Comparison of ENCODE assay signal across 8 cellular contexts in the genomic region with DNA sequence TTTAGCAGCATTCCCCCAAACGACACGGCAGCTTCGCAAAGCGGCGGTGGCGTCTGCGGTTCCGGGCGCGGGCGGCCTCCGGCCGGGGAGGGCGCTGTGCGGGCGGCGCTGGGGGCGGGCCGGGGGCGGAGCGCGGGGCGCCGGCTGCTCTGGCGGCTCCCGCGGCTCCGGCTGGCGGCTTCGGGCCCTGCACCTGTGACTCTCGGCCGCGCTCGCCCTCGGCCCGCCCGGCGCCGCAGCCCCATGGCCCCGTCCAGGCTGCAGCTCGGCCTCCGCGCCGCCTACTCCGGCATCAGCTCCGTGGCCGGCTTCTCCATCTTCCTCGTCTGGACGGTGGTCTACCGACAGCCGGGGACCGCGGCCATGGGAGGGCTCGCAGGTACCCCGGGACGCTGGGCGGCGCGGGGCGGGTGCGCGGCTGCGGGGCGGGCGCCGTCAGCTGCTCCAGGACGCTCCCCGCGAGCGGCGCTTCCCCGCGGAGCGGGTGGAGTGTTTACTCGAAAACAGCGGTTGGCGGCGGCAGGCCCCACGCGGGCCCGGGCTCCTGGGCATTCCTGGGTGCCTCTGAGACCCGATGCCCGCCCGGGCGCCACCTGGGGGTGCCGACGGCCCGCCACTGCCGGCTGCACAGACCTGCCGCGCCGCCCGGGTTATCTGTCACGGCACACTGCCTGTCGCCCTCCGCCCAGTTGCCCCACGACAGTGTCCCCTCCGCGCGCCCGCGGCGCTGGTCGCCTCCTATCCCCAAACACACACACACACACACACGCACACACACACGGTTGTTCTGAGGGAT. TPM values are rescaled to one million over a fixed set of nuclear protein-coding genes. Genes with fewer than 3 reads are reported as not detected.
DNase-seq lines count a peak whose midpoint lies in the region; ATAC-seq and TF ChIP-seq lines count a peak whose summit lies in the region.

SLC48A1 (plus strand) TSS at position 177 of the 796 bp plus-strand sequence; CDS start at position 244, 67 bp downstream.

- TF ChIP-seq CTCF in PC-9 (conservative IDR thresholded peaks at IDR 0.05) (peak; percentile 37; the same call in 1 of the 2 replicates), fibroblast of villous mesenchyme (IDR thresholded peaks at IDR 0.05; ENCODE audit: insufficient read depth, low read depth, low read length) (peak; percentile 21), neural progenitor cell (IDR thresholded peaks at IDR 0.05) (peak; percentile 32)

- H3K79me2 ChIP-seq in PC-9 (ENCODE audit: low read depth): peaks cover 38% of the 10 kb centered on the region
- H3K79me2 ChIP-seq in neural progenitor cell (ENCODE audit: low read depth): no peaks in the 10 kb centered on the region

- peaks cover 16% of the 10 kb centered on the region for H3K4me1 ChIP-seq in CD4-positive, alpha-beta memory T cell (ENCODE audit: insufficient read depth, low read length)
- H3K4me1 ChIP-seq in PC-9 (replicated peaks; ENCODE audit: insufficient read depth): peaks cover 68% of the 10 kb centered on the region
- H3K4me1 ChIP-seq in neural progenitor cell: peaks cover 8% of the 10 kb centered on the region

- no peaks in the 10 kb centered on the region for H4K20me1 ChIP-seq in PC-9 (ENCODE audit: insufficient read depth)
- no peaks in the 10 kb centered on the region for H4K20me1 ChIP-seq in neural progenitor cell (ENCODE audit: low read depth)

- no peaks in the 10 kb centered on the region for H3K36me3 Mint-ChIP-seq in CD4-positive, alpha-beta memory T cell
- no peaks in the 10 kb centered on the region for H3K36me3 Mint-ChIP-seq in neural progenitor cell

- H3K4me3 ChIP-seq in CD4-positive, alpha-beta memory T cell (ENCODE audit: low read length in 2 of 2): peak within 1 kb of the TSS in 1 of 2 donors; percentile 62
- H3K4me3 ChIP-seq in PC-9 (peak within 1 kb of the TSS; percentile 84), fibroblast of villous mesenchyme (ENCODE audit: low read depth, low read length) (peak within 1 kb of the TSS; percentile 64), neural progenitor cell (peak within 1 kb of the TSS; percentile 100)

- H3K9me2 ChIP-seq in PC-9 (ENCODE audit: insufficient read depth): no peaks in the 10 kb centered on the region

- peak within 1 kb of the TSS; percentile 69 for H3K9ac ChIP-seq in neural progenitor cell

- peak within 1 kb of the TSS; percentile 47 for H3K27ac ChIP-seq in CD4-positive, alpha-beta memory T cell (ENCODE audit: low read depth, low read length)
- H3K27ac ChIP-seq in PC-9 (no peak within 1 kb of the TSS), neural progenitor cell (no peak within 1 kb of the TSS)

- CTCF ChIA-PET in CD4-positive, alpha-beta memory T cell (lab: Charles Lee; ENCODE audit: partially characterized antibody): interaction anchor here (0.6 to 20.2 kb wide), 11 partner anchors 8 to 122 kb away, joined by 3 to 671 read pairs (median 5); partner anchors contain the start of genes RAPGEF3 and RPAP3
- CTCF ChIA-PET in PC-9 (lab: Charles Lee): interaction anchor here (0.6 to 1.0 kb wide), 4 partner anchors 18 to 387 kb away, joined by 3 to 5 read pairs (median 4); no protein-coding TSS in a partner anchor

- no peaks in the 10 kb centered on the region for H3K9me3 ChIP-seq in CD4-positive, alpha-beta memory T cell (ENCODE audit: control insufficient read depth in 1 of 2, low read length in 2 of 2)
- no peaks in the 10 kb centered on the region for H3K9me3 ChIP-seq in PC-9 (ENCODE audit: insufficient read depth, low read depth)
- H3K9me3 ChIP-seq in neural progenitor cell (ENCODE audit: low read depth): no peaks in the 10 kb centered on the region

- intact Hi-C loops in CD4-positive, alpha-beta memory T cell (cut with micrococcal nuclease): loop anchor here (1.0 to 2.0 kb wide), 3 partner anchors 14 to 60 kb away; partner anchors contain the start of gene RAPGEF3
- intact Hi-C loops in PC-9 (cut with micrococcal nuclease; ENCODE audit: unreplicated experiment): no loop called here

- H3K4me2 ChIP-seq in PC-9: peak within 1 kb of the TSS; percentile 98
- peak within 1 kb of the TSS; percentile 93 for H3K4me2 ChIP-seq in neural progenitor cell

- H2AFZ ChIP-seq in PC-9 (peak within 1 kb of the TSS; percentile 80), neural progenitor cell (replicated peaks) (peak within 1 kb of the TSS; percentile 100)

- peaks cover 45% of the 10 kb centered on the region for H3F3A ChIP-seq in PC-9 (ENCODE audit: insufficient read depth, low read depth)
- H3F3A ChIP-seq in neural progenitor cell (ENCODE audit: low read depth): peaks cover 27% of the 10 kb centered on the region

- peak within 1 kb of the TSS; percentile 84 to 94 (median 89) for H3K4me3 Mint-ChIP-seq in CD4-positive, alpha-beta memory T cell
- peak within 1 kb of the TSS; percentile 93 for H3K4me3 Mint-ChIP-seq in neural progenitor cell

- peak within 1 kb of the TSS; percentile 77 to 91 (median 84) for H3K27ac Mint-ChIP-seq in CD4-positive, alpha-beta memory T cell
- H3K27ac Mint-ChIP-seq in neural progenitor cell: peak within 1 kb of the TSS; percentile 76

- no TSS peak for BruUV-seq in PC-9 (replicated peaks; lab: Mats Ljungman, UMichigan)

- H3K27me3 ChIP-seq in CD4-positive, alpha-beta memory T cell (ENCODE audit: insufficient read depth, low read length): no peaks in the 10 kb centered on the region
- H3K27me3 ChIP-seq in PC-9 (ENCODE audit: insufficient read depth, low read depth) (no peaks in the 10 kb centered on the region), neural progenitor cell (peaks cover 23% of the 10 kb centered on the region)

- no peaks in the 10 kb centered on the region for H3K27me3 Mint-ChIP-seq in CD4-positive, alpha-beta memory T cell
- peaks cover 12% of the 10 kb centered on the region for H3K27me3 Mint-ChIP-seq in neural progenitor cell (ENCODE audit: insufficient read depth, low read depth)

- no peaks in the 10 kb centered on the region for H3K9me3 Mint-ChIP-seq in CD4-positive, alpha-beta memory T cell
- no peaks in the 10 kb centered on the region for H3K9me3 Mint-ChIP-seq in neural progenitor cell

- POLR2A ChIA-PET in CD4-positive, alpha-beta memory T cell (lab: Charles Lee; ENCODE audit: partially characterized antibody): interaction anchor here (0.6 to 3.0 kb wide), 19 partner anchors 9 to 431 kb away, joined by 3 to 18 read pairs (median 5); partner anchors contain the start of genes HDAC7, RAPGEF3 and RPAP3
- POLR2A ChIA-PET in PC-9 (lab: Charles Lee; ENCODE audit: unreplicated experiment): interaction anchor here (0.7 kb wide), 1 partner anchor 9 kb away, joined by 3 read pairs; no protein-coding TSS in a partner anchor

- H3K4me1 Mint-ChIP-seq in CD4-positive, alpha-beta memory T cell: peaks cover 5 to 23% (median 14%) of the 10 kb centered on the region in 4 donors
- peaks cover 29% of the 10 kb centered on the region for H3K4me1 Mint-ChIP-seq in neural progenitor cell

- no peaks in the 10 kb centered on the region for H3K36me3 ChIP-seq in CD4-positive, alpha-beta memory T cell (ENCODE audit: insufficient read depth, low read length)
- H3K36me3 ChIP-seq in PC-9 (ENCODE audit: low read depth) (no peaks in the 10 kb centered on the region), neural progenitor cell (no peaks in the 10 kb centered on the region)

- peak; percentile 90 for ATAC-seq in GM19324 (IDR thresholded peaks at IDR 0.05; ENCODE audit: low FRiP score, unreplicated experiment)
- ATAC-seq in HG03457 (IDR thresholded peaks at IDR 0.05; ENCODE audit: unreplicated experiment): peak; percentile 62

- peak; percentile 63 to 83 (median 76) for DNase-seq in CD4-positive, alpha-beta memory T cell
- peak in 1 of 2 experiments; percentile 79 for DNase-seq in PC-9
- DNase-seq in activated effector memory CD4-positive, alpha-beta T cell treated with Interleukin-2 at 50 U/mL for 16 hours: peak; percentile 69
- peak; percentile 55 for DNase-seq in fibroblast of villous mesenchyme (ENCODE audit: low read depth)
- DNase-seq in neural progenitor cell (ENCODE audit: low spot score): peak; percentile 93
- peak; percentile 30 for DNase-seq in stromal cell of bone marrow (ENCODE audit: low read depth)

RNA-seq across cellular contexts. Expression of gene SLC48A1, which starts in this region (rescaled TPM):
- total RNA-seq in CD4-positive, alpha-beta memory T cell: 10 to 100 TPM; 12.1 to 12.3 TPM
- 1 to 10 TPM; 8.7 to 9.0 TPM for polyA plus RNA-seq in CD4-positive, alpha-beta memory T cell
- total RNA-seq in PC-9 (2021) (76.4 and 108 TPM in 2 replicates), fibroblast of villous mesenchyme (10.6 and 19.4 TPM in 2 replicates), neural progenitor cell (ENCODE audit: low replicate concordance) (8.3 and 16.7 TPM in 2 replicates)
